Comparison of ENCODE assay signal across 2 cellular contexts in the genomic region with DNA sequence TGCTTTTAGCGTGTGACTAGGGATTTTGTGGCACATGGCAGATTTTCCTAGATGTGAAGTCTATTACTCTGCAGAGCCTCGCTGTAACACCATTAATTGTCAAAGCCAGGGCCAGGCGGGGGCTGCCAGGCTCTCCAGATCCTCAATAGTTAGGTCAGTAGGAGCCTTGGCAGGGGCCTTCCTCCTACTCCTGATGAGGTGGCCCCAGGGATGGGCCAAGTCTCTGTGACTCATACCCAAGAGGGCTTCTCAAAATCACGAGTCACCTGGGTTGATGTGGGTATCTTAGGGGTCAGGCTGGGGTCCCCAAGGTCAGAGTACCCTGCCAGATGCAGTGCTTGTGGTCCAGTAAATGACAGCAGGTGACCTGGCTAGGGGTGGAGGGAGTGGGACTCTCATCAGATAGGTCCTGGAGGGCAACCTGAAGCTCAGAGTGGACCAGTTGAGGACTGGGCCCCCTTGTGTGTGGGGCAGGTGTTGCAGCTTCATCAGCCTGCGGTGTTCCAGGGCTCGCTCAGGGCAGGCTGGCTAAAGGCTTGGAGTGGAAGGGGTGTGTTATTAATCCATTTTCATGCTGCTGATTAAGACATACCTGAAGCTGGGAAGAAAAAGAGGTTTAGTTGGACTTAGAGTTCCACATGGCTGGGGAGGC.
TF ChIP-seq lines count a peak whose summit lies in the region.

No MANE protein-coding gene starts in this region.

TF ChIP-seq in K562, 482 proteins besides CTCF, POLR2A, EP300 and RAD21 (continued from another document):
- TF ChIP-seq, protein P1, sequence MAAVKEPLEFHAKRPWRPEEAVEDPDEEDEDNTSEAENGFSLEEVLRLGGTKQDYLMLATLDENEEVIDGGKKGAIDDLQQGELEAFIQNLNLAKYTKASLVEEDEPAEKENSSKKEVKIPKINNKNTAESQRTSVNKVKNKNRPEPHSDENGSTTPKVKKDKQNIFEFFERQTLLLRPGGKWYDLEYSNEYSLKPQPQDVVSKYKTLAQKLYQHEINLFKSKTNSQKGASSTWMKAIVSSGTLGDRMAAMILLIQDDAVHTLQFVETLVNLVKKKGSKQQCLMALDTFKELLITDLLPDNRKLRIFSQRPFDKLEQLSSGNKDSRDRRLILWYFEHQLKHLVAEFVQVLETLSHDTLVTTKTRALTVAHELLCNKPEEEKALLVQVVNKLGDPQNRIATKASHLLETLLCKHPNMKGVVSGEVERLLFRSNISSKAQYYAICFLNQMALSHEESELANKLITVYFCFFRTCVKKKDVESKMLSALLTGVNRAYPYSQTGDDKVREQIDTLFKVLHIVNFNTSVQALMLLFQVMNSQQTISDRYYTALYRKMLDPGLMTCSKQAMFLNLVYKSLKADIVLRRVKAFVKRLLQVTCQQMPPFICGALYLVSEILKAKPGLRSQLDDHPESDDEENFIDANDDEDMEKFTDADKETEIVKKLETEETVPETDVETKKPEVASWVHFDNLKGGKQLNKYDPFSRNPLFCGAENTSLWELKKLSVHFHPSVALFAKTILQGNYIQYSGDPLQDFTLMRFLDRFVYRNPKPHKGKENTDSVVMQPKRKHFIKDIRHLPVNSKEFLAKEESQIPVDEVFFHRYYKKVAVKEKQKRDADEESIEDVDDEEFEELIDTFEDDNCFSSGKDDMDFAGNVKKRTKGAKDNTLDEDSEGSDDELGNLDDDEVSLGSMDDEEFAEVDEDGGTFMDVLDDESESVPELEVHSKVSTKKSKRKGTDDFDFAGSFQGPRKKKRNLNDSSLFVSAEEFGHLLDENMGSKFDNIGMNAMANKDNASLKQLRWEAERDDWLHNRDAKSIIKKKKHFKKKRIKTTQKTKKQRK (IDR thresholded peaks at IDR 0.05; ENCODE audit: borderline replicate concordance, low read depth, low read length): no peak
- TF ChIP-seq C11orf30 (IDR thresholded peaks at IDR 0.05; ENCODE audit: low read depth) (no peak), ZNF175 (CRISPR knock-in tag; IDR thresholded peaks at IDR 0.05; ENCODE audit: low read depth) (no peak), CBFA2T3 (IDR thresholded peaks at IDR 0.05) (no peak), PTRF (tag; IDR thresholded peaks at IDR 0.05) (no peak), ZNF830 (CRISPR knock-in tag; IDR thresholded peaks at IDR 0.05) (no peak), HDAC8 (tag; IDR thresholded peaks at IDR 0.05) (no peak), GTF2F1 (IDR thresholded peaks at IDR 0.05; ENCODE audit: low read depth, low read length) (no peak), ZNF239 (CRISPR knock-in tag; IDR thresholded peaks at IDR 0.05) (no peak), TBP (optimal IDR thresholded peaks at IDR 0.05; ENCODE audit: low read depth, low read length) (no peak), LCOR (CRISPR knock-in tag; IDR thresholded peaks at IDR 0.05) (no peak), HNRNPL (IDR thresholded peaks at IDR 0.05; ENCODE audit: low read depth, low read length) (no peak), SMC3 (conservative IDR thresholded peaks at IDR 0.05; ENCODE audit: insufficient read depth, low read depth, low read length) (peak; percentile 62), NCOA1 (IDR thresholded peaks at IDR 0.05; ENCODE audit: low read depth) (no peak), HNRNPUL1 (IDR thresholded peaks at IDR 0.05; ENCODE audit: low read length) (no peak), DIDO1 (tag; IDR thresholded peaks at IDR 0.05; ENCODE audit: low read depth) (peak; percentile 15; the same call in 1 of the 2 replicates), RCOR1 (IDR thresholded peaks at IDR 0.05; ENCODE audit: borderline replicate concordance in 1 of 2, low read depth in 2 of 2, low read length in 2 of 2) (0 out of 4 replicates have a peak, but pooled peaks of 1 of the 2 experiments have one; percentile 12), ZNF143 (CRISPR knock-in tag; IDR thresholded peaks at IDR 0.05) (no peak), ZNF444 (CRISPR knock-in tag; IDR thresholded peaks at IDR 0.05) (no peak), ZNF584 (CRISPR knock-in tag; IDR thresholded peaks at IDR 0.05; ENCODE audit: low read depth) (no peak), POU5F1 (IDR thresholded peaks at IDR 0.05; ENCODE audit: borderline replicate concordance, low read depth, low read length, partially characterized antibody) (no peak), ZNF445 (CRISPR knock-in tag; IDR thresholded peaks at IDR 0.05; ENCODE audit: low read depth) (no peak), ETV6 (IDR thresholded peaks at IDR 0.05; ENCODE audit: borderline replicate concordance in 1 of 2, low read depth in 2 of 2, low read length in 1 of 2) (no peak), ETV6 (CRISPR knock-in tag; IDR thresholded peaks at IDR 0.05; ENCODE audit: borderline replicate concordance) (no peak), RBM39 (optimal IDR thresholded peaks at IDR 0.05; ENCODE audit: low read depth, low read length) (no peak), SMARCB1 (IDR thresholded peaks at IDR 0.05; ENCODE audit: insufficient read length, low read depth) (no peak)
- TF ChIP-seq, protein P2, sequence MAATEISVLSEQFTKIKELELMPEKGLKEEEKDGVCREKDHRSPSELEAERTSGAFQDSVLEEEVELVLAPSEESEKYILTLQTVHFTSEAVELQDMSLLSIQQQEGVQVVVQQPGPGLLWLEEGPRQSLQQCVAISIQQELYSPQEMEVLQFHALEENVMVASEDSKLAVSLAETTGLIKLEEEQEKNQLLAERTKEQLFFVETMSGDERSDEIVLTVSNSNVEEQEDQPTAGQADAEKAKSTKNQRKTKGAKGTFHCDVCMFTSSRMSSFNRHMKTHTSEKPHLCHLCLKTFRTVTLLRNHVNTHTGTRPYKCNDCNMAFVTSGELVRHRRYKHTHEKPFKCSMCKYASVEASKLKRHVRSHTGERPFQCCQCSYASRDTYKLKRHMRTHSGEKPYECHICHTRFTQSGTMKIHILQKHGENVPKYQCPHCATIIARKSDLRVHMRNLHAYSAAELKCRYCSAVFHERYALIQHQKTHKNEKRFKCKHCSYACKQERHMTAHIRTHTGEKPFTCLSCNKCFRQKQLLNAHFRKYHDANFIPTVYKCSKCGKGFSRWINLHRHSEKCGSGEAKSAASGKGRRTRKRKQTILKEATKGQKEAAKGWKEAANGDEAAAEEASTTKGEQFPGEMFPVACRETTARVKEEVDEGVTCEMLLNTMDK (IDR thresholded peaks at IDR 0.05; ENCODE audit: borderline replicate concordance, insufficient read depth, low read depth, low read length, poor library complexity, severe bottlenecking): peak; percentile 59

TF ChIP-seq in liver, 16 proteins besides CTCF, POLR2A, EP300 and RAD21 (continued from another document):
- TF ChIP-seq, protein P3, sequence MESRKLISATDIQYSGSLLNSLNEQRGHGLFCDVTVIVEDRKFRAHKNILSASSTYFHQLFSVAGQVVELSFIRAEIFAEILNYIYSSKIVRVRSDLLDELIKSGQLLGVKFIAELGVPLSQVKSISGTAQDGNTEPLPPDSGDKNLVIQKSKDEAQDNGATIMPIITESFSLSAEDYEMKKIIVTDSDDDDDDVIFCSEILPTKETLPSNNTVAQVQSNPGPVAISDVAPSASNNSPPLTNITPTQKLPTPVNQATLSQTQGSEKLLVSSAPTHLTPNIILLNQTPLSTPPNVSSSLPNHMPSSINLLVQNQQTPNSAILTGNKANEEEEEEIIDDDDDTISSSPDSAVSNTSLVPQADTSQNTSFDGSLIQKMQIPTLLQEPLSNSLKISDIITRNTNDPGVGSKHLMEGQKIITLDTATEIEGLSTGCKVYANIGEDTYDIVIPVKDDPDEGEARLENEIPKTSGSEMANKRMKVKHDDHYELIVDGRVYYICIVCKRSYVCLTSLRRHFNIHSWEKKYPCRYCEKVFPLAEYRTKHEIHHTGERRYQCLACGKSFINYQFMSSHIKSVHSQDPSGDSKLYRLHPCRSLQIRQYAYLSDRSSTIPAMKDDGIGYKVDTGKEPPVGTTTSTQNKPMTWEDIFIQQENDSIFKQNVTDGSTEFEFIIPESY (IDR thresholded peaks at IDR 0.05): no peak
- TF ChIP-seq, protein P4, sequence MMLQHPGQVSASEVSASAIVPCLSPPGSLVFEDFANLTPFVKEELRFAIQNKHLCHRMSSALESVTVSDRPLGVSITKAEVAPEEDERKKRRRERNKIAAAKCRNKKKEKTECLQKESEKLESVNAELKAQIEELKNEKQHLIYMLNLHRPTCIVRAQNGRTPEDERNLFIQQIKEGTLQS (IDR thresholded peaks at IDR 0.05): no peak
